In the genomic region with DNA sequence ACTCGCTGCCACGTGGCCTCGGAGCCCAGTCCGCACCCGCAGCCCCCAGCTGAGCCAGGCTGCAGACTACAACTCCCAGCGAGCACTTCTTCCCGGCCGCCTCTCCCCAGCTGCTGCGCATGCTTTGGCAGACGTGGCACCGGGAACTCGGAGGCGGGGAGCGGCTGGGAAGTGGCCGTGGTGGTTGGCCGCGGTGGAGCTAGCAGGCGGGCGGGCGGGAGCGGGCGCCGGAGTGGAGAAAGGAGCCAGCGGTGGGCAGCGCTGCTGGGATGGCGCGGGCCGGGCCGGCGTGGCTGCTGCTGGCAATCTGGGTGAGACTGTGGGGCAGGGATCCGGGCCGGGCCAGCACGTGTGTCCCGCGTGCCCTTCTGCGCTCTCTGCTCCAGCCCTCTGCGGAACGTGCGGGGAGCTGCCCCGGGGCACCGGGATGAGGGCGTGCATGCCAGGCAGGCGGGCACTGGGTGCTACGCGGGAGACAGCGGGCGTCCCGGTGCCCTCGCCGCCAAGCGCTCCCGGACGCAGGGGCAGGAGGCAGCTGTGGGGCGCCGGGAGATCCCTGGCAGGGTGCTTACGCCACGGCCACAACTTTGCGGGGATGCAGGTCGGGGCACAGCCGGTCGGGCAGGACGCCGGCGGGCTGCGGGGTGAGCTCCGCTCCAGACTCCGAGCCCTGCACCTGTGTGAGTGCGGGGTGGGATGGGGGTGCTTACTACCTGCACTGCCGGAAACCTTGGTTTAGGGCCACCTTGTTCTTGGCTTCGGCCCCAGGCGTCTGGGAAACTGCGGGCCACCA, we compare ENCODE assay signal across 8 cellular contexts. TPM values are rescaled to one million over a fixed set of nuclear protein-coding genes. Genes with fewer than 3 reads are reported as not detected.
DNase-seq lines count a peak whose midpoint lies in the region; ATAC-seq and TF ChIP-seq lines count a peak whose summit lies in the region.

Gene PDIA5, plus strand, starts transcription at position 130 of the 793 bp plus-strand sequence. Its CDS starts 140 bp downstream, at position 270.

- peaks cover 22 to 40% of the 10 kb centered on the region in 2 donors for H3K4me1 ChIP-seq in left lung

- peak within 1 kb of the TSS; percentile 76 to 87 for H3K27ac ChIP-seq in left lung

- no peak for TF ChIP-seq CTCF in left lung (IDR thresholded peaks at IDR 0.05)

- H3K36me3 ChIP-seq in left lung: no peaks in the 10 kb centered on the region

- no peaks in the 10 kb centered on the region for H3K27me3 ChIP-seq in left lung

- peak within 1 kb of the TSS; percentile 90 to 94 for H3K4me3 ChIP-seq in left lung

- DNase-seq in AML-193 (lab: John Stamatoyannopoulos, UW): peak; percentile 89 to 91
- peak; percentile 82 for DNase-seq in NCI-H460 (ENCODE audit: extremely low read depth, low read depth)
- peak; percentile 65 to 75 for DNase-seq in activated CD4-positive, alpha-beta T cell treated with anti-CD3 and anti-CD28 coated beads for 4 hours
- peak; percentile 90 for DNase-seq in dedifferentiated amniotic fluid mesenchymal stem cell (ENCODE audit: extremely low spot score)
- DNase-seq in left lung: peak; percentile 94 to 96
- DNase-seq in stimulated activated CD4-positive, alpha-beta T cell treated with anti-CD3 and anti-CD28 coated beads, Interleukin-2, amount 100 ng/mL, for 24 hours: peak; percentile 79 to 89

- intact Hi-C loops in left lung (cut with DNase I): no loop called here

- no peaks in the 10 kb centered on the region for H3K9me3 ChIP-seq in left lung

- peak; percentile 77 for ATAC-seq in GM19043 (IDR thresholded peaks at IDR 0.05; ENCODE audit: low read depth, unreplicated experiment)
- ATAC-seq in HG03354 (IDR thresholded peaks at IDR 0.05; ENCODE audit: poor library complexity, severe bottlenecking, unreplicated experiment): peak; percentile 83
- ATAC-seq in left lung: peak; percentile 94

RNA-seq across cellular contexts. Expression of gene PDIA5, which starts in this region (rescaled TPM):
- 18.7 and 19.6 TPM in 2 replicates for total RNA-seq in NCI-H460 (2014; rRNA removed; shearing (Covaris generic))
- 24.0 and 92.9 TPM in 2 replicates for polyA plus RNA-seq in NCI-H460 (2014; cell fraction: nucleus; rRNA removed)
- 10 to 100 TPM; 30.3 to 44.8 TPM for total RNA-seq in left lung

Comparison
In these comparisons a context has a peak if more than half of its experiments do, and no peak if none do; other contexts are left out.
1. Peak in every context shown above with its lines: DNase-seq, ATAC-seq, H3K4me3 ChIP-seq and H3K27ac ChIP-seq.